Comparison of ENCODE assay signal across 8 cellular contexts in the genomic region with DNA sequence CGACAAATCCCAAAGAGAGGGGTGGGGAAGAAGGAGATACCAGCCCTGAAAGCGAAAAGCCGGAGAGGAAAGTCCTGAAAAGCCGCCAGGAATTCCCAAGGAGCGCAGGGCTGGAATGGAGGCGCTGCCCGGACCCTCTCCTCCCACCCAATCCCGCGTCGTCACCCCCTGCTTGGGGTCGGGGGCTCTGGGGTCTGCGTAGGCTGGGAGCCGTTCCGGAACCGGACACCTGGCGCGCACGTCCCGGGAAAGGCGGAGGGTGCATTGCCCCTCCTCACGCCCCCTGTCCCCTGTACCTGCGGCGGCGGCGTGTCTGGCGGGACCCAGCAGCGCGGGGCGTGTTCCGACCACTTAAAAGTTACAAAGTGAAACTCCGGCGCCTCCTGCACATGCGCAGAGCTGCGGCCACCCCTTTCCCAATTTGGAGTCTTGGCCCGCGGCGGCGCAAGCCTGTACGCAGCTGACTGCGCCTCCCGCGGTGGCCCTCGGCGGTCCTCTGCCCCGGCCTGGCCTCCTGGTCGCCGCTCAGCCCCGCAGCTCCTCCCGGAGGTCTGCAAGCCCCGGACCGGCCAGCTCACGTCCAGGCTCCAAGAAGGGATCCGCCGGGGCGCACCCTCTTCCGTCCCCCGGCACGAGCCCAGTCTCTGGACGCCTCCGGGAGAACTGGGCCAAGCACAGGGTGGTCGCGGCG. TPM values are rescaled to one million over a fixed set of nuclear protein-coding genes. Genes with fewer than 3 reads are reported as not detected.
A peak's percentile ranks its signal among the peaks of the same experiment; 100 is the strongest.
DNase-seq lines count a peak whose midpoint lies in the region; ATAC-seq and TF ChIP-seq lines count a peak whose summit lies in the region.

Gene TMEM63A (minus strand): TSS at position 373 of the 691 bp plus-strand sequence. CDS start 4,800 bp downstream, outside the sequence.

- WGBS in gastroesophageal sphincter (ENCODE audit: low coverage in 1 of 2), 2 donors, result no CpG with 5 or more reads among the region's 63 CpGs

- peaks cover 23% of the 10 kb centered on the region for H3K4me1 ChIP-seq in SJSA1 (replicated peaks)
- H3K4me1 ChIP-seq in gastroesophageal sphincter, result peaks cover 0 to 55% (median 28%) of the 10 kb centered on the region in 3 donors

- H3K27ac ChIP-seq in SJSA1 (peak within 1 kb of the TSS; percentile 69), gastroesophageal sphincter (peak within 1 kb of the TSS; percentile 69 to 87 (median 80)), temporal lobe (ENCODE audit: low read depth, low read length) (peak within 1 kb of the TSS; percentile 97)

- no peak for TF ChIP-seq EP300 in gastroesophageal sphincter (IDR thresholded peaks at IDR 0.05)

- H3K36me3 ChIP-seq in SJSA1 (peaks cover 28% of the 10 kb centered on the region), gastroesophageal sphincter (peaks cover 0 to 1% of the 10 kb centered on the region in 2 donors)

- peak; percentile 71 for ATAC-seq in GM19328 (IDR thresholded peaks at IDR 0.05; ENCODE audit: unreplicated experiment)
- peak; percentile 64 for ATAC-seq in HG03520 (IDR thresholded peaks at IDR 0.05; ENCODE audit: unreplicated experiment)
- peak; percentile 91 for ATAC-seq in gastroesophageal sphincter

- no peaks in the 10 kb centered on the region for H3K9me3 ChIP-seq in SJSA1 (replicated peaks)
- no peaks in the 10 kb centered on the region for H3K9me3 ChIP-seq in gastroesophageal sphincter

- TF ChIP-seq CTCF in gastroesophageal sphincter (IDR thresholded peaks at IDR 0.05), result peak in 3 of 4 experiments; percentile 66 to 69 (median 66)

- peak in 1 of 2 donors; percentile 64 for TF ChIP-seq POLR2A in gastroesophageal sphincter (IDR thresholded peaks at IDR 0.05)

- H3K4me3 ChIP-seq in SJSA1 (peak within 1 kb of the TSS; percentile 72), gastroesophageal sphincter (peak within 1 kb of the TSS; percentile 90 to 95)

- H3K27me3 ChIP-seq in SJSA1 (replicated peaks), result no peaks in the 10 kb centered on the region
- H3K27me3 ChIP-seq in gastroesophageal sphincter, result no peaks in the 10 kb centered on the region

- DNase-seq in CMK (ENCODE audit: low read depth) (peak; percentile 81), SJSA1 (ENCODE audit: low read depth in 1 of 2, low spot score in 2 of 2) (peak; percentile 86 to 95), occipital lobe (lab: John Stamatoyannopoulos, UW) (peak; percentile 74)
- peak; percentile 89 for DNase-seq in activated naive CD4-positive, alpha-beta T cell treated with Interleukin-2 at 50 U/mL for 16 hours

RNA-seq across cellular contexts. Expression of gene TMEM63A, which starts in this region (rescaled TPM):
- total RNA-seq in SJSA1 (2014; rRNA removed; shearing (Covaris generic)), result 7.4 and 9.4 TPM in 2 replicates
- 10 to 100 TPM; 10.9 to 55.9 (median 23.8) TPM for total RNA-seq in gastroesophageal sphincter
- 1.1 TPM for total RNA-seq in occipital lobe
- 3.0 TPM for total RNA-seq in temporal lobe

Comparison
In these comparisons a context has a peak if more than half of its experiments do, and no peak if none do; other contexts are left out.
1. Peak in every context shown above with its lines: DNase-seq, ATAC-seq, H3K4me3 ChIP-seq and H3K27ac ChIP-seq.